1 cellular context compared by ENCODE assay signal in the genomic region with DNA sequence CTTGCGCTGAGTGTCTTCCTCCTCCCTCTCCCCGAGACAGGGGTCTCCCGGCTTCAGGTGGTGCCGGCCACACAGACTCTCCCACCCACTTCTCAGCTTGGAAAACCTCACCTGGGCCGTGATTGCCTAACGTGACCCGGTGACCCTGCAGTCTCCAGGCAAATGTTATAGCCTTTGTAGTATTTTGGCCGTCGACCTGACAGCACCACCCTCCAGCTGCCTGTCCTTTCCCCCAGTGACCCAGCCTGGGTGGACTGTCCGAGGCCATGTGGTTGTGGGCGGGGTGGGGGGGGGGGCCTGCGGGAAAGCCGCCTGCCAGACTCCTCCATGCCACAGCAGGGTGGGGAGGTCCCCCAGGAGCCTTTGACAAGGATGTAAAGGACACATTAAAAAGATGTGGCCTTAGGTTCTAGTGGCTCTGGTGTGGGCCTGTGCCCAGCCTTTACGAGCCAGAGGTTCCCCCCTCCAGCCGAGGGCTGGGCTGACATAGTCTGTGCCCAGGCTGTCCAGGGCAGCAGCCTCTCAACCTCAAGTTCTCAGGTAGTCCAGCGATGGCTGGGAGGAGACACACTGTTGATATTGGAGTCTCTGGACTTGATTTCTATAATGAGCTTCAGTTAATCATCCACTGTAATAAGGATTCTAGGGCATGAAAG.
TF ChIP-seq lines count a peak whose summit lies in the region.

No MANE protein-coding gene starts in this region.

TF ChIP-seq in liver, 16 proteins besides CTCF, POLR2A, EP300 and RAD21 (continued from another document):
- peak; percentile 51 for TF ChIP-seq MAX (IDR thresholded peaks at IDR 0.05)
TF ChIP-seq in liver: peak in this region for 7.
